ENCODE assay signal across 27 cellular contexts in genomic region chr3:37926611-37927010, GRCh38.
"Had no signal": no experiment of that assay in that cellular context is flagged by ENCODE, and none has a peak within 500 bp of the region (broad histone marks: within the 10 kb centered on the region; RNA-seq: fewer than 3 reads in every experiment).

No MANE protein-coding gene starts in this region.

- H3K27me3 ChIP-seq: adrenal gland, heart left ventricle, ovary, stomach, upper lobe of left lung had no signal

- H3K9me3 ChIP-seq: adrenal gland, ovary, SK-N-SH, stomach, upper lobe of left lung had no signal

- H3K36me3 ChIP-seq: adrenal gland, heart left ventricle, ovary, stomach, upper lobe of left lung, WERI-Rb-1 had no signal

- H3K4me3 ChIP-seq: adrenal gland, heart left ventricle, lung, ovary, skin epidermis, stomach, upper lobe of left lung had no signal

- H3K27ac ChIP-seq: adrenal gland, heart left ventricle, ovary, skin epidermis, WERI-Rb-1 had no signal

- DNase-seq: activated CD4-positive, alpha-beta T cell treated with anti-CD3 and anti-CD28 coated beads for 48 hours; activated CD4-positive, alpha-beta T cell treated with anti-CD3 and anti-CD28 coated beads, Interleukin-2, amount 50 U/mL, for 48 hours; activated CD8-positive, alpha-beta memory T cell treated with anti-CD3 and anti-CD28 coated beads for 24 hours; activated effector memory CD4-positive, alpha-beta T cell treated with anti-CD3 and anti-CD28 coated beads, Interleukin-2, amount 50 U/mL, for 16 hours; activated naive CD4-positive, alpha-beta T cell treated with anti-CD3 and anti-CD28 coated beads for 36 hours; activated naive CD8-positive, alpha-beta T cell treated with anti-CD3 and anti-CD28 coated beads for 36 hours; activated T-cell treated with anti-CD3 and anti-CD28 coated beads, Interleukin-2, amount 50 U/mL, for 1 hour; effector memory CD4-positive, alpha-beta T cell; heart left ventricle; hypothalamus; immature natural killer cell; kidney; mesendoderm; ovary; SK-N-SH; stimulated activated CD4-positive, alpha-beta T cell treated with anti-CD3 and anti-CD28 coated beads, Interleukin-1b, Interleukin-23, amount 100 ng/mL, for 48 hours; stimulated activated naive B cell treated with anti-CD40 and anti-IgM and Interleukin-4, amounts not matched to agents 10 μg/mL and 1 μg/mL and 100 μg/mL, for 72 hours; stomach; SW 1271; T-helper 9 cell; upper lobe of left lung; WERI-Rb-1 had no signal

- ATAC-seq: activated CD4-positive, CD25-positive, alpha-beta regulatory T cell treated with anti-CD3 and anti-CD28 coated beads, Interleukin-2, amount 50 U/mL, for 24 hours; heart left ventricle; natural killer cell treated with Interleukin-12 subunit alpha and Interleukin-12 subunit beta and Interleukin-15 and Interleukin-18, amount 100 ng/mL, for 72 hours; stimulated activated naive B cell treated with anti-CD40 and anti-IgM and Interleukin-4, amounts not matched to agents 10 μg/mL and 1 μg/mL and 100 μg/mL, for 72 hours had no signal
